8 cellular contexts compared by ENCODE assay signal in the genomic region with DNA sequence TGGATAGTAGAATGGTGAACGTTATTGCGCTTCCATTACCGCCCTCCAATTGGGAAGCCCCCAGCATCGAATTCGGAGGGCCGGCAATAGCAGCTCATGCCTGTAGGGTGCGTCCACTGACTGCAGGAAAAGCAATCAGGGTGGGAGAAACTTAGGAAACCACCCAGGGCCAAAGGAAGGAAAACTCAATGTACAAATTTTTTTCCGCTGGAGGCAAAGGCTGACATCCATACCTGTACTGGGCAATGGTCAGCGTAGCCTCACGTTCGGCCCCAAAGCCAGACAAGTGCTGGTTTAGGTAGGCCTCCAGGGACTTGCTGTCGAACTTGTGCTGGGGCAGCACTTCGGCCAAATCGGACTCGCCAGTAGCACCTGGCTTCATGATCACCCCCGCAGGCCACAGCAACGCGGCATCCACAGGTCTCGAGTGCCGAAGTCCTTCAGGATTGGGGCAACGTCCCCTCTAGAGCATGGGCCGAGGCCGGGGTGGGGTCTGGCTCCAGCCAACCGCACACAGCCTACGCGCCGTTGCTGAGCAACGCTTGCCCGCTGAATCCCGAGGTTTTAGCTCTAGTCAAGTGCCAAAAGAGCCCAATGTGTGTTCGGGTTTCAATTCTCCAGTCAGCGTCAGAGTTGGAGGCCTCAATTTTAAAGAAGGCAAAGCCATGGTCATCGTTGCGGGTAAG. TPM values are rescaled to one million over a fixed set of nuclear protein-coding genes. Genes with fewer than 3 reads are reported as not detected.
DNase-seq lines count a peak whose midpoint lies in the region; ATAC-seq and TF ChIP-seq lines count a peak whose summit lies in the region.

A gene with protein sequence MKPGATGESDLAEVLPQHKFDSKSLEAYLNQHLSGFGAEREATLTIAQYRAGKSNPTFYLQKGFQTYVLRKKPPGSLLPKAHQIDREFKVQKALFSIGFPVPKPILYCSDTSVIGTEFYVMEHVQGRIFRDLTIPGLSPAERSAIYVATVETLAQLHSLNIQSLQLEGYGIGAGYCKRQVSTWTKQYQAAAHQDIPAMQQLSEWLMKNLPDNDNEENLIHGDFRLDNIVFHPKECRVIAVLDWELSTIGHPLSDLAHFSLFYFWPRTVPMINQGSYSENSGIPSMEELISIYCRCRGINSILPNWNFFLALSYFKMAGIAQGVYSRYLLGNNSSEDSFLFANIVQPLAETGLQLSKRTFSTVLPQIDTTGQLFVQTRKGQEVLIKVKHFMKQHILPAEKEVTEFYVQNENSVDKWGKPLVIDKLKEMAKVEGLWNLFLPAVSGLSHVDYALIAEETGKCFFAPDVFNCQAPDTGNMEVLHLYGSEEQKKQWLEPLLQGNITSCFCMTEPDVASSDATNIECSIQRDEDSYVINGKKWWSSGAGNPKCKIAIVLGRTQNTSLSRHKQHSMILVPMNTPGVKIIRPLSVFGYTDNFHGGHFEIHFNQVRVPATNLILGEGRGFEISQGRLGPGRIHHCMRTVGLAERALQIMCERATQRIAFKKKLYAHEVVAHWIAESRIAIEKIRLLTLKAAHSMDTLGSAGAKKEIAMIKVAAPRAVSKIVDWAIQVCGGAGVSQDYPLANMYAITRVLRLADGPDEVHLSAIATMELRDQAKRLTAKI (minus strand): TSS at position 440 of the 686 bp plus-strand sequence. CDS start 58 bp downstream, at position 382.

- no peaks in the 10 kb centered on the region for H3K9me3 ChIP-seq in Caco-2

- ATAC-seq in GM19328 (IDR thresholded peaks at IDR 0.05; ENCODE audit: unreplicated experiment) (peak; percentile 48), HG03439 (IDR thresholded peaks at IDR 0.05; ENCODE audit: unreplicated experiment) (peak; percentile 60)
- ATAC-seq in stimulated activated naive CD8-positive, alpha-beta T cell treated with anti-CD3 and anti-CD28 coated beads, Interleukin-15, Interleukin-2, amounts not matched to agents 100 U/mL and 50 U/mL, for 24 hours: peak; percentile 66

- no peaks in the 10 kb centered on the region for H3K9me3 Mint-ChIP-seq in Caco-2 (ENCODE audit: unreplicated experiment)

- peak; percentile 58 to 74 for TF ChIP-seq CTCF in Caco-2 (IDR thresholded peaks at IDR 0.05; ENCODE audit: insufficient read depth in 1 of 2, low read depth in 1 of 2, low read length in 1 of 2, severe bottlenecking in 1 of 2, unreplicated experiment in 1 of 2)

- DNase-seq in Caco-2 (peak; percentile 67 to 73), NCI-H526 treated with DMSO at 0.1 percent for 48 hours (lab: John Stamatoyannopoulos, UW) (peak; percentile 45), epithelial cell of prostate (ENCODE audit: low read depth, low spot score) (no peak), midbrain (lab: John Stamatoyannopoulos, UW) (peak; percentile 80)
- peak; percentile 7 to 27 (median 18) for DNase-seq in activated CD8-positive, alpha-beta memory T cell treated with anti-CD3 and anti-CD28 coated beads for 48 hours (ENCODE audit: low read depth in 2 of 3, low spot score in 2 of 3)
- DNase-seq in stimulated activated naive CD8-positive, alpha-beta T cell treated with anti-CD3 and anti-CD28 coated beads, Interleukin-15, Interleukin-2, amounts not matched to agents 100 U/mL and 50 U/mL, for 24 hours: peak; percentile 61

- peak within 1 kb of the TSS; percentile 97 for H3K4me3 Mint-ChIP-seq in Caco-2 (ENCODE audit: unreplicated experiment)

- no peaks in the 10 kb centered on the region for H3K27me3 Mint-ChIP-seq in Caco-2 (ENCODE audit: insufficient read depth, unreplicated experiment)

- POLR2A ChIA-PET in Caco-2 (lab: Charles Lee): interaction anchor here (0.6 kb wide), 1 partner anchor 21 kb away, joined by 4 read pairs; no protein-coding TSS in a partner anchor

- H3K27ac ChIP-seq in epithelial cell of prostate: peak within 1 kb of the TSS; percentile 79

- CTCF ChIA-PET in Caco-2 (lab: Charles Lee): interaction anchor here (0.6 to 1.3 kb wide), 3 partner anchors 17 to 27 kb away, joined by 3 to 8 read pairs (median 6); no protein-coding TSS in a partner anchor

- H3K36me3 ChIP-seq in Caco-2 (ENCODE audit: control insufficient read depth, insufficient read depth, low read length): no peaks in the 10 kb centered on the region

- H3K27ac Mint-ChIP-seq in Caco-2 (ENCODE audit: unreplicated experiment): peak within 1 kb of the TSS; percentile 99

- peaks cover 31% of the 10 kb centered on the region for H3K4me1 ChIP-seq in Caco-2

- peaks cover 16% of the 10 kb centered on the region for H3K36me3 Mint-ChIP-seq in Caco-2 (ENCODE audit: insufficient read depth, unreplicated experiment)

- H3K4me1 Mint-ChIP-seq in Caco-2 (ENCODE audit: low read depth, unreplicated experiment): peaks cover 30% of the 10 kb centered on the region

- intact Hi-C loops in Caco-2 (cut with micrococcal nuclease; ENCODE audit: unreplicated experiment): loop anchor here (1.0 kb wide), 1 partner anchor 63 kb away; the partner anchor contains the start of gene NPHP3

- no peaks in the 10 kb centered on the region for H3K27me3 ChIP-seq in Caco-2 (replicated peaks; ENCODE audit: control insufficient read depth, insufficient read depth, low read length)

- H3K4me3 ChIP-seq in Caco-2 (ENCODE audit: low read depth, low read length): peak within 1 kb of the TSS; percentile 97

- TSS peak; percentile 62 for BruUV-seq in Caco-2 (replicated peaks; lab: Mats Ljungman, UMichigan)

RNA-seq across cellular contexts. Expression of the gene that starts here (rescaled TPM):
- 25.8 and 33.0 TPM in 2 replicates for total RNA-seq in Caco-2 (2022)
